In the genomic region with DNA sequence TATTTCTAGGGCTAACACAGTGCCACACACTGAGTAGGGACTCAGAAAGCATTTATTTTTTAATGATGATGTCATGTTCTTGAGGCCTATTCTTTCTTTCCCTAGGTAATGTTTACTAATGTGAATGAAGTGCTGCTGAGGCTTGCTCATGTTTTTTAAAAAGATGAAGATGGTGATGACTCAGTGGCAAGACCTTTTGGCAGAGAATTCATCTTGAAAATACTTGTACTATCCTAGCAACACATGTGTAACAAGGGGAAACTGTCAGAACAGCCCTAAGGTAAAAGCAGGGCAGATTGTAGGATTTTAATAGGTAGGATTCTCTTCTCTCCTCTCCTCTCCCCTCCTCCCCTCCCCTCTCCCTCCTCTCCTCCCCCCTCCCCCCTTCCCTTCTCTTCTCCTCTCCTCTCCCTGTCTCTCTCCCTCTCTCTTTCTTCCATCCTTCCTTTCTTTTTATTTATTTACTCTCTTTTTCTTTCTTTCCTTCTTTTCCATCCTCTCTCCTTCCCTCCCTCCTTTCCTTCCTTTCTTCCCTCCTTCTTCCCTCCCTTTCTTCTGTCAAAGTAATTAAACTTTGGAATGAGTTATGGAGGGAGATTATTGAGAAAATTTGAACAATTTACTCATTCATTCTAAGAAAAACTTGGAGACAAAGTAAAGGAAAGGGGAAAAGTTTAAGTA, we compare ENCODE assay signal across 11 cellular contexts.
DNase-seq lines count a peak whose midpoint lies in the region; ATAC-seq and TF ChIP-seq lines count a peak whose summit lies in the region.
"Had no signal": no experiment of that assay in that cellular context is flagged by ENCODE, and none has a peak within 500 bp of the region (broad histone marks: within the 10 kb centered on the region; RNA-seq: fewer than 3 reads in every experiment).

No MANE protein-coding gene starts in this region.

- TF ChIP-seq CTCF in choroid plexus epithelial cell (conservative IDR thresholded peaks at IDR 0.05; ENCODE audit: low read depth, low read length), result no peak
- TF ChIP-seq CTCF in omental fat pad (IDR thresholded peaks at IDR 0.05), result no peak

- DNase-seq in Caki2 (ENCODE audit: low read depth) (peak; percentile 33), LoVo (ENCODE audit: low spot score) (peak; percentile 9), choroid plexus epithelial cell (ENCODE audit: low read depth) (peak; percentile 83), omental fat pad (ENCODE audit: low spot score) (no peak), NCI-H1694 (lab: John Stamatoyannopoulos, UW) (no peak), NCI-H1092 (lab: John Stamatoyannopoulos, UW) (no peak), globus pallidus (ENCODE audit: low spot score) (no peak)
- DNase-seq in effector CD8-positive, alpha-beta T cell (lab: John Stamatoyannopoulos, UW), result no peak
- DNase-seq: anterior cingulate cortex; mesendoderm; stimulated activated naive CD4-positive, alpha-beta T cell treated with Interleukin-2 at 50 U/mL for 16 hours had no signal

- in situ Hi-C loops in Caki2 (cut with HindIII; ENCODE audit: low pct_unique_long_range_greater_than_20kb, low sequenced_read_pairs), result no loop called here

- H3K4me3 ChIP-seq in choroid plexus epithelial cell (ENCODE audit: low read depth, low read length), result no peak overlapping the region

- ATAC-seq in omental fat pad (ENCODE audit: low FRiP score), result peak; percentile 95

Comparison
In these comparisons a context has a peak if more than half of its experiments do, and no peak if none do; other contexts are left out.
1. DNase-seq: peak in Caki2 (single experiment), LoVo (single experiment) and choroid plexus epithelial cell (single experiment); none in omental fat pad (single experiment), effector CD8-positive, alpha-beta T cell (single experiment), NCI-H1694 (single experiment), NCI-H1092 (single experiment) and globus pallidus (single experiment).